ENCODE assay signal across 20 cellular contexts in genomic region chr5:169933127-169933526, GRCh38. TPM values are rescaled to one million over a fixed set of nuclear protein-coding genes. Genes with fewer than 3 reads are reported as not detected.
"Had no signal": no experiment of that assay in that cellular context is flagged by ENCODE, and none has a peak within 500 bp of the region (broad histone marks: within the 10 kb centered on the region; RNA-seq: fewer than 3 reads in every experiment).

No MANE protein-coding gene starts in this region.

- H3K36me3 ChIP-seq: gastroesophageal sphincter, neural progenitor cell, pancreas, upper lobe of right lung had no signal

- H3K27ac Mint-ChIP-seq: activated naive CD4-positive, alpha-beta T cell treated with anti-CD3 and anti-CD28 coated beads, Interleukin-2, amount 50 U/mL, for 24 hours; neural progenitor cell; stimulated activated naive CD8-positive, alpha-beta T cell treated with anti-CD3 and anti-CD28 coated beads, Interleukin-15, Interleukin-2, amounts not matched to agents 100 ng/mL and 50 ng/mL, for 24 hours had no signal

- ATAC-seq: activated CD4-positive, CD25-positive, alpha-beta regulatory T cell treated with anti-CD3 and anti-CD28 coated beads, Interleukin-2, amount 50 U/mL, for 24 hours; gastroesophageal sphincter; left ventricle myocardium superior; pancreas; upper lobe of right lung had no signal

- H3K27ac ChIP-seq: coronary artery, gastroesophageal sphincter, hepatocyte, neural progenitor cell, pancreas, testis, upper lobe of right lung had no signal

- H3K4me1 ChIP-seq: gastroesophageal sphincter, neural progenitor cell, pancreas, testis, upper lobe of right lung had no signal

- H3K4me1 Mint-ChIP-seq: neural progenitor cell had no signal

- H3K27me3 Mint-ChIP-seq: activated naive CD4-positive, alpha-beta T cell treated with anti-CD3 and anti-CD28 coated beads, Interleukin-2, amount 50 U/mL, for 24 hours; stimulated activated naive CD8-positive, alpha-beta T cell treated with anti-CD3 and anti-CD28 coated beads, Interleukin-15, Interleukin-2, amounts not matched to agents 100 ng/mL and 50 ng/mL, for 24 hours had no signal

- H3K4me3 Mint-ChIP-seq: activated naive CD4-positive, alpha-beta T cell treated with anti-CD3 and anti-CD28 coated beads, Interleukin-2, amount 50 U/mL, for 24 hours; neural progenitor cell; stimulated activated naive CD8-positive, alpha-beta T cell treated with anti-CD3 and anti-CD28 coated beads, Interleukin-15, Interleukin-2, amounts not matched to agents 100 ng/mL and 50 ng/mL, for 24 hours had no signal

- H3K9me3 Mint-ChIP-seq: activated naive CD4-positive, alpha-beta T cell treated with anti-CD3 and anti-CD28 coated beads, Interleukin-2, amount 50 U/mL, for 24 hours; neural progenitor cell; stimulated activated naive CD8-positive, alpha-beta T cell treated with anti-CD3 and anti-CD28 coated beads, Interleukin-15, Interleukin-2, amounts not matched to agents 100 ng/mL and 50 ng/mL, for 24 hours had no signal

- H3K36me3 Mint-ChIP-seq: neural progenitor cell had no signal

- H3K4me3 ChIP-seq: coronary artery, gastroesophageal sphincter, hepatocyte, neural progenitor cell, pancreas, testis, upper lobe of right lung had no signal

- H3K27me3 ChIP-seq: neural progenitor cell, pancreas, testis, upper lobe of right lung had no signal

- H3K9me3 ChIP-seq: gastroesophageal sphincter, pancreas, testis, upper lobe of right lung had no signal

- DNase-seq: activated CD4-positive, alpha-beta T cell treated with anti-CD3 and anti-CD28 coated beads, Interleukin-2, amount 50 U/mL, for 4 hours; activated effector memory CD4-positive, alpha-beta T cell treated with Interleukin-2 at 50 U/mL for 16 hours; activated T-cell treated with anti-CD3 and anti-CD28 coated beads, Interleukin-2, amount 50 U/mL, for 1 hour; central memory CD4-positive, alpha-beta T cell; effector CD4-positive, alpha-beta T cell; kidney; left ventricle myocardium superior; mesendoderm; pancreas; stimulated activated CD4-positive, alpha-beta T cell treated with anti-CD3 and anti-CD28 coated beads, Interleukin-12 subunit alpha, Interleukin-12 subunit beta, amount 100 ng/mL, for 4 hours; stimulated activated CD4-positive, alpha-beta T cell treated with anti-CD3 and anti-CD28 coated beads, Interleukin-2, amount 100 ng/mL, for 48 hours; testis; upper lobe of right lung had no signal

RNA-seq across cellular contexts. Expression of gene INSYN2B, which starts 47.2 kb away (rescaled TPM):
- total RNA-seq: gastroesophageal sphincter, pancreas had no signal
- polyA plus RNA-seq: hepatocyte had no signal
